Comparison of ENCODE assay signal across 8 cellular contexts in genomic region chr4:109301691-109302365, GRCh38. TPM values are rescaled to one million over a fixed set of nuclear protein-coding genes. Genes with fewer than 3 reads are reported as not detected.
DNase-seq lines count a peak whose midpoint lies in the region; ATAC-seq and TF ChIP-seq lines count a peak whose summit lies in the region.

No MANE protein-coding gene starts in this region.

- DNase-seq in WERI-Rb-1 (no peak), foreskin fibroblast (peak in 1 of 2 donors; percentile 20), Karpas-422 (no peak), Ammon's horn (ENCODE audit: low spot score) (no peak)

- ATAC-seq in GM19328 (IDR thresholded peaks at IDR 0.05; ENCODE audit: unreplicated experiment) (no peak), HG03095 (IDR thresholded peaks at IDR 0.05; ENCODE audit: unreplicated experiment) (no peak)

- peaks cover 3% of the 10 kb centered on the region; the same call in 1 of the 2 replicates for H3K4me1 ChIP-seq in ES-I3 (ENCODE audit: insufficient read depth, low read length)
- no peaks in the 10 kb centered on the region for H3K4me1 ChIP-seq in parathyroid adenoma
- H3K4me1 ChIP-seq in Karpas-422 (ENCODE audit: low read length) = no peaks in the 10 kb centered on the region

- H3K4me2 ChIP-seq in parathyroid adenoma (ENCODE audit: low read length) (peak overlapping the region; percentile 66), Karpas-422 (ENCODE audit: low read depth, low read length, poor library complexity, severe bottlenecking) (no peak overlapping the region)

- H3K27ac ChIP-seq in WERI-Rb-1 (no peak overlapping the region), parathyroid adenoma (no peak overlapping the region), Karpas-422 (ENCODE audit: low read length) (no peak overlapping the region)

- peak overlapping the region; percentile 78 for H2AFZ ChIP-seq in parathyroid adenoma
- H2AFZ ChIP-seq in Karpas-422 (ENCODE audit: low read length) = no peak overlapping the region

- no peaks in the 10 kb centered on the region for H3K36me3 ChIP-seq in ES-I3 (ENCODE audit: insufficient read depth, low read length)
- H3K36me3 ChIP-seq in WERI-Rb-1 = no peaks in the 10 kb centered on the region
- H3K36me3 ChIP-seq in parathyroid adenoma (ENCODE audit: control insufficient read depth, insufficient read depth, low read length) = no peaks in the 10 kb centered on the region
- no peaks in the 10 kb centered on the region for H3K36me3 ChIP-seq in Karpas-422 (ENCODE audit: insufficient read depth, low read length)

- peak overlapping the region; percentile 84 for H3K4me3 ChIP-seq in WERI-Rb-1 (ENCODE audit: low read depth, low read length)
- H3K4me3 ChIP-seq in foreskin fibroblast (ENCODE audit: low read depth in 1 of 2, low read length in 2 of 2) = peak overlapping the region; percentile 62 to 64
- peak overlapping the region; percentile 50 for H3K4me3 ChIP-seq in parathyroid adenoma (ENCODE audit: low read depth, low read length)
- H3K4me3 ChIP-seq in Karpas-422 (ENCODE audit: low read length) = no peak overlapping the region

- no peaks in the 10 kb centered on the region for H4K20me1 ChIP-seq in Karpas-422 (ENCODE audit: insufficient read depth, low read depth, low read length)

- H3K9ac ChIP-seq in ES-I3 (ENCODE audit: low read depth, low read length) = peak overlapping the region; percentile 96
- H3K9ac ChIP-seq in parathyroid adenoma = no peak overlapping the region
- H3K9ac ChIP-seq in Karpas-422 (ENCODE audit: low read length) = no peak overlapping the region

- H3K9me2 ChIP-seq in Karpas-422 (replicated peaks; ENCODE audit: insufficient read depth, low read length) = no peaks in the 10 kb centered on the region

- TF ChIP-seq CTCF in WERI-Rb-1 (IDR thresholded peaks at IDR 0.05; ENCODE audit: low read depth, low read length) = no peak
- no peak for TF ChIP-seq CTCF in foreskin fibroblast (IDR thresholded peaks at IDR 0.05; ENCODE audit: low read depth, low read length)
- no peak for TF ChIP-seq CTCF in parathyroid adenoma (IDR thresholded peaks at IDR 0.05)

- H3K9me3 ChIP-seq in ES-I3 (ENCODE audit: control insufficient read depth, insufficient read depth, low read length) = no peaks in the 10 kb centered on the region
- no peaks in the 10 kb centered on the region for H3K9me3 ChIP-seq in WERI-Rb-1 (ENCODE audit: severe bottlenecking)
- no peaks in the 10 kb centered on the region for H3K9me3 ChIP-seq in parathyroid adenoma (ENCODE audit: control insufficient read depth, low read length)
- no peaks in the 10 kb centered on the region for H3K9me3 ChIP-seq in Karpas-422 (ENCODE audit: low read length)

- H3K27me3 ChIP-seq in WERI-Rb-1 (ENCODE audit: insufficient read depth, low read depth, severe bottlenecking) = peaks cover 12% of the 10 kb centered on the region
- H3K27me3 ChIP-seq in parathyroid adenoma (ENCODE audit: control insufficient read depth, insufficient read depth, low read length) = no peaks in the 10 kb centered on the region
- no peaks in the 10 kb centered on the region for H3K27me3 ChIP-seq in Karpas-422 (ENCODE audit: low read length)

- H3K79me2 ChIP-seq in parathyroid adenoma (no peaks in the 10 kb centered on the region), Karpas-422 (ENCODE audit: low read length) (no peaks in the 10 kb centered on the region)

RNA-seq across cellular contexts. Expression of gene COL25A1, which starts 0.6 kb away (rescaled TPM):
- total RNA-seq in Karpas-422 (2014; rRNA removed; shearing (Covaris generic); ENCODE audit: low replicate concordance) = 0.32 TPM in 1 of 2 replicates, not detected in the other
